ENCODE assay signal across 21 cellular contexts in the genomic region with DNA sequence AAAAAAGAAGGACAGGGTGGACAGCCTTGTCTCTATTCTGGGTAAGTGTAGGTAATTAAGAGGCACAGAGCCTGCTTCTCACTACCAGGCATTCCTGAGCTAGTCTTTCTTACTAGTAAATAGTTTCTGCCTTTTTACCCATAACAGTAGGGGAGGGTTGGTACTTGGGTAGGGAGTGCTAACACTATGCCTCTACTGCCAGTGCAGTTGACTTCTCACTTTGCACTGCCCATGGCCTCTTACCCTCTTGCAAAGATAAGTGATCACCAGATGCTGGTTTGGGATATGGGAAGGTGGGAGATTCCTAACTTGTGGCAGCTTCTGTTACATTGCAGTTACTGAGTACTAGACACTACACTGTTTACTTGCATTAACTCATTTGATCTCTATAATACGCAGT. TPM values are rescaled to one million over a fixed set of nuclear protein-coding genes. Genes with fewer than 3 reads are reported as not detected.
"Had no signal": no experiment of that assay in that cellular context is flagged by ENCODE, and none has a peak within 500 bp of the region (broad histone marks: within the 10 kb centered on the region; RNA-seq: fewer than 3 reads in every experiment).

No MANE protein-coding gene starts in this region.

- H3K4me1 Mint-ChIP-seq: activated B cell treated with CpG ODN at 0.5 μM for 24 hours; activated naive CD8-positive, alpha-beta T cell treated with anti-CD3 and anti-CD28 coated beads, Interleukin-2, amount 10 ng/mL, durations not matched to agents 7 days and 5 days; memory B cell had no signal

- H3K27ac Mint-ChIP-seq: activated B cell treated with CpG ODN at 0.5 μM for 24 hours; activated CD8-positive, alpha-beta T cell treated with anti-CD3 and anti-CD28 coated beads for 36 hours; activated naive CD8-positive, alpha-beta T cell treated with anti-CD3 and anti-CD28 coated beads, Interleukin-2, amount 10 ng/mL, durations not matched to agents 7 days and 5 days; dendritic cell treated with granulocyte-macrophage colony-stimulating factor and Interleukin-4, amounts not matched to agents 40 ng/mL and 50 ng/mL, for 4 days; memory B cell; stimulated activated naive CD8-positive, alpha-beta T cell treated with anti-CD3 and anti-CD28 coated beads, Interleukin-15, Interleukin-2, amounts not matched to agents 100 ng/mL and 50 ng/mL, for 24 hours had no signal

- H3K4me2 ChIP-seq: smooth muscle cell had no signal

- H3K4me3 ChIP-seq: prostate gland, smooth muscle cell, thoracic aorta had no signal

- H3K27me3 Mint-ChIP-seq: activated B cell treated with CpG ODN at 0.5 μM for 24 hours; activated CD8-positive, alpha-beta T cell treated with anti-CD3 and anti-CD28 coated beads for 36 hours; activated naive CD8-positive, alpha-beta T cell treated with anti-CD3 and anti-CD28 coated beads, Interleukin-2, amount 10 ng/mL, durations not matched to agents 7 days and 5 days; dendritic cell treated with granulocyte-macrophage colony-stimulating factor and Interleukin-4, amounts not matched to agents 40 ng/mL and 50 ng/mL, for 4 days; memory B cell; stimulated activated naive CD8-positive, alpha-beta T cell treated with anti-CD3 and anti-CD28 coated beads, Interleukin-15, Interleukin-2, amounts not matched to agents 100 ng/mL and 50 ng/mL, for 24 hours had no signal

- H3K9me3 Mint-ChIP-seq: activated B cell treated with CpG ODN at 0.5 μM for 24 hours; activated CD8-positive, alpha-beta T cell treated with anti-CD3 and anti-CD28 coated beads for 36 hours; activated naive CD8-positive, alpha-beta T cell treated with anti-CD3 and anti-CD28 coated beads, Interleukin-2, amount 10 ng/mL, durations not matched to agents 7 days and 5 days; dendritic cell treated with granulocyte-macrophage colony-stimulating factor and Interleukin-4, amounts not matched to agents 40 ng/mL and 50 ng/mL, for 4 days; memory B cell; stimulated activated naive CD8-positive, alpha-beta T cell treated with anti-CD3 and anti-CD28 coated beads, Interleukin-15, Interleukin-2, amounts not matched to agents 100 ng/mL and 50 ng/mL, for 24 hours had no signal

- ATAC-seq: activated CD8-positive, alpha-beta T cell treated with anti-CD3 and anti-CD28 coated beads for 36 hours; left ventricle myocardium superior; right cardiac atrium had no signal

- H3K4me1 ChIP-seq: prostate gland had no signal

- H3K27ac ChIP-seq: brain microvascular endothelial cell, prostate gland, thoracic aorta had no signal

- H3K9me3 ChIP-seq: prostate gland, thoracic aorta had no signal

- DNase-seq: activated B cell treated with CpG ODN at 0.5 μM for 24 hours; activated CD4-positive, alpha-beta T cell treated with anti-CD3 and anti-CD28 coated beads for 48 hours; activated CD8-positive, alpha-beta T cell treated with anti-CD3 and anti-CD28 coated beads for 36 hours; activated naive CD4-positive, alpha-beta T cell; activated naive CD8-positive, alpha-beta T cell treated with anti-CD3 and anti-CD28 coated beads, Interleukin-2, amount 10 ng/mL, durations not matched to agents 7 days and 5 days; brain microvascular endothelial cell; cerebellar nuclear complex; effector memory CD4-positive, alpha-beta T cell; foreskin melanocyte; left ventricle myocardium superior; right cardiac atrium; T-helper 2 cell had no signal

- H3K4me3 Mint-ChIP-seq: activated B cell treated with CpG ODN at 0.5 μM for 24 hours; activated CD8-positive, alpha-beta T cell treated with anti-CD3 and anti-CD28 coated beads for 36 hours; activated naive CD8-positive, alpha-beta T cell treated with anti-CD3 and anti-CD28 coated beads, Interleukin-2, amount 10 ng/mL, durations not matched to agents 7 days and 5 days; dendritic cell treated with granulocyte-macrophage colony-stimulating factor and Interleukin-4, amounts not matched to agents 40 ng/mL and 50 ng/mL, for 4 days; memory B cell; stimulated activated naive CD8-positive, alpha-beta T cell treated with anti-CD3 and anti-CD28 coated beads, Interleukin-15, Interleukin-2, amounts not matched to agents 100 ng/mL and 50 ng/mL, for 24 hours had no signal

RNA-seq across cellular contexts. Expression of gene ISM2, which starts 29.1 kb away (rescaled TPM):
- total RNA-seq: activated B cell treated with CpG ODN at 0.5 μM for 24 hours, fibroblast of lung, osteoblast, right cardiac atrium, thoracic aorta, urinary bladder had no signal
